In genomic region chr10:89540550-89540949, GRCh38 we compare ENCODE assay signal across 30 cellular contexts. TPM values are rescaled to one million over a fixed set of nuclear protein-coding genes. Genes with fewer than 3 reads are reported as not detected.
DNase-seq lines count a peak whose midpoint lies in the region; ATAC-seq, FAIRE-seq and TF ChIP-seq lines count a peak whose summit lies in the region.
"Had no signal": no experiment of that assay in that cellular context is flagged by ENCODE, and none has a peak within 500 bp of the region (broad histone marks: within the 10 kb centered on the region; RNA-seq: fewer than 3 reads in every experiment).

No MANE protein-coding gene starts in this region.

- TF ChIP-seq CTCF in AG10803 (conservative IDR thresholded peaks at IDR 0.05; ENCODE audit: low read length) (no peak), fibroblast of the aortic adventitia (IDR thresholded peaks at IDR 0.05; ENCODE audit: insufficient read depth, low read length) (no peak), GM10266 (IDR thresholded peaks at IDR 0.05; ENCODE audit: control insufficient read depth, insufficient read depth, low read depth, missing control alignments) (no peak)

- no peak overlapping the region for H3K4me3 ChIP-seq in AG10803 (ENCODE audit: low read length)
- H3K4me3 ChIP-seq in fibroblast of the aortic adventitia (ENCODE audit: low read depth, low read length): no peak overlapping the region
- H3K4me3 ChIP-seq: A549, lower lobe of right lung, smooth muscle cell had no signal

- no peak for ATAC-seq in GM21723 (IDR thresholded peaks at IDR 0.05; ENCODE audit: unreplicated experiment)
- no peak for ATAC-seq in HG02840 (IDR thresholded peaks at IDR 0.05; ENCODE audit: low FRiP score, unreplicated experiment)
- ATAC-seq: A549; lower lobe of right lung; natural killer cell treated with Interleukin-12 subunit alpha and Interleukin-12 subunit beta and Interleukin-15 and Interleukin-18, amount 100 ng/mL, for 72 hours had no signal

- no peak for FAIRE-seq in HTR-8/SVneo (lab: Jason Lieb, UNC)
- FAIRE-seq: A549 had no signal

- DNase-seq in AG10803 (ENCODE audit: low read depth) (peak; percentile 10), HTR-8/SVneo (ENCODE audit: insufficient read length, low spot score) (peak; percentile 59), amniotic epithelial cell (ENCODE audit: low read depth) (peak; percentile 66), fibroblast of the aortic adventitia (ENCODE audit: low read depth) (peak; percentile 52), GM10266 (ENCODE audit: extremely low spot score) (no peak), NOMO-1 treated with dmso at 0.1 percent for 144 hours (lab: John Stamatoyannopoulos, UW; ENCODE audit: unreplicated experiment) (no peak)
- DNase-seq: activated CD4-positive, alpha-beta memory T cell treated with anti-CD3 and anti-CD28 coated beads for 36 hours; activated CD4-positive, CD25-positive, alpha-beta regulatory T cell treated with anti-CD3 and anti-CD28 coated beads, Interleukin-2, amount 50 U/mL, for 72 hours; activated CD8-positive, alpha-beta memory T cell treated with anti-CD3 and anti-CD28 coated beads, Interleukin-2, amount 50 U/mL, for 4 hours; activated naive CD4-positive, alpha-beta T cell treated with anti-CD3 and anti-CD28 coated beads, Interleukin-2, amount 50 U/mL, for 16 hours; anterior cingulate cortex; central memory CD4-positive, alpha-beta T cell; COR-L47; DMS53; kidney glomerular epithelial cell; lower lobe of right lung; NCI-H1105; NCI-H187 treated with DMSO at 0.1 percent for 48 hours; NCI-H526 treated with DMSO at 0.1 percent for 48 hours; retina; RPMI8226 had no signal

RNA-seq across cellular contexts. Expression of gene SLC16A12, which starts 5.2 kb away (rescaled TPM):
- 0.16 and 0.90 TPM in 2 replicates for total RNA-seq in fibroblast of the aortic adventitia (ENCODE audit: low replicate concordance)
- total RNA-seq: activated CD4-positive, alpha-beta memory T cell treated with anti-CD3 and anti-CD28 coated beads for 36 hours; dermis microvascular lymphatic vessel endothelial cell; mononuclear cell; natural killer cell treated with Interleukin-12 subunit alpha and Interleukin-12 subunit beta and Interleukin-15 and Interleukin-18, amount 100 ng/mL, for 72 hours; SK-MEL-5; smooth muscle cell; T-helper 1 cell treated with Interleukin-12 subunit alpha and Interleukin-12 subunit beta and Interleukin-4 antibody, amounts not matched to agents 30 ng/mL and 1 ng/mL, for 36 hours had no signal

Comparison
In these comparisons a context has a peak if more than half of its experiments do, and no peak if none do; other contexts are left out.
1. DNase-seq: peak in AG10803 (single experiment), HTR-8/SVneo (single experiment), amniotic epithelial cell (single experiment) and fibroblast of the aortic adventitia (single experiment); none in GM10266 (single experiment) and NOMO-1 treated with dmso at 0.1 percent for 144 hours (single experiment).